In the genomic region with DNA sequence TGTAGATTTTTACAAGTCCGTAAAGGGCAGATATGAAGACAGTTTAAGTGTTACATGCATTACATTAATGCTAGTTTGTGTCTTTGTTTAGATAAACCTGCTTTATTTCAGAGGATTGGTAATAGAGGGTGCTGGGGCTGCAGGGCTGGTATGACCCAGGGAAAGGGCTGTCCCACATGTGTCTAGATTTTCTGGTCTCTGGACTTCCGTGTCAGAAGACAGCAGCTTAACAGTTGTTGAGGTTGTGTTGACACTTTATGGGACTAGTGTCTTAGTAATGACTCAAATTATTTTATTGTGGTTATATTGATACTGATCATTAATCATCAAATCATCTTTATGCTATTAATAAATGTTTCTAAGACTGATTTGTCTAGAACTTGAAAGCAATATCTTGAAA, we compare ENCODE assay signal across 20 cellular contexts. TPM values are rescaled to one million over a fixed set of nuclear protein-coding genes. Genes with fewer than 3 reads are reported as not detected.
DNase-seq lines count a peak whose midpoint lies in the region; ATAC-seq, FAIRE-seq and TF ChIP-seq lines count a peak whose summit lies in the region.
"Had no signal": no experiment of that assay in that cellular context is flagged by ENCODE, and none has a peak within 500 bp of the region (broad histone marks: within the 10 kb centered on the region; RNA-seq: fewer than 3 reads in every experiment).

No MANE protein-coding gene starts in this region.

- H3K4me3 Mint-ChIP-seq in stimulated activated memory B cell treated with anti-CD40 and anti-IgM and Interleukin-4, amounts not matched to agents 10 μg/mL and 1 μg/mL and 100 μg/mL, for 72 hours, result no peak overlapping the region

- H3K4me2 ChIP-seq in DOHH2 (ENCODE audit: low read length), result peak overlapping the region; percentile 79

- H3K27me3 ChIP-seq in DOHH2 (ENCODE audit: control insufficient read depth, low read length), result no peaks in the 10 kb centered on the region
- H3K27me3 ChIP-seq: SJCRH30 had no signal

- H3K9me2 ChIP-seq in DOHH2 (replicated peaks; ENCODE audit: control insufficient read depth, low read length), result no peaks in the 10 kb centered on the region

- DNase-seq in GM12891 (ENCODE audit: insufficient read length, low spot score), result no peak
- no peak for DNase-seq in NOMO-1 treated with dmso at 0.1 percent for 144 hours (lab: John Stamatoyannopoulos, UW; ENCODE audit: unreplicated experiment)
- DNase-seq in DMS153 (lab: John Stamatoyannopoulos, UW), result no peak
- no peak for DNase-seq in NCI-H345 treated with DMSO at 0.1 percent for 48 hours (lab: John Stamatoyannopoulos, UW; ENCODE audit: unreplicated experiment)
- DNase-seq: ACHN, COR-L47, DMS 273 treated with DMSO at 0.1 percent for 48 hours, MV-4-11, NCI-H187, NCI-H2107, NCI-H2227 treated with DMSO at 0.1 percent for 48 hours, NCI-H524, SJCRH30 had no signal

- H3K4me1 ChIP-seq in DOHH2 (ENCODE audit: control insufficient read depth, low read length), result peaks cover 100% of the 10 kb centered on the region
- H3K4me1 ChIP-seq: SJCRH30 had no signal

- no peak for ATAC-seq in stimulated activated memory B cell treated with anti-CD40 and anti-IgM and Interleukin-4, amounts not matched to agents 10 μg/mL and 1 μg/mL and 100 μg/mL, for 72 hours
- ATAC-seq: K562, Panc1 had no signal

- H3K79me2 ChIP-seq in DOHH2 (ENCODE audit: control insufficient read depth, low read length), result peaks cover 95% of the 10 kb centered on the region

- peak overlapping the region; percentile 34 for H3K4me3 ChIP-seq in DOHH2 (ENCODE audit: low read length)
- H3K4me3 ChIP-seq: K562, SJCRH30 had no signal

- peaks cover 42% of the 10 kb centered on the region for H3F3A ChIP-seq in DOHH2 (ENCODE audit: control insufficient read depth, insufficient read depth)

- TF ChIP-seq CTCF in DOHH2 (IDR thresholded peaks at IDR 0.05; ENCODE audit: low read depth, low read length, poor library complexity, severe bottlenecking), result no peak

- peak overlapping the region; percentile 99 for H3K27ac ChIP-seq in DOHH2 (ENCODE audit: low read depth, low read length)
- H3K27ac ChIP-seq: SJCRH30 had no signal

- FAIRE-seq in GM12891 (lab: Jason Lieb, UNC), result peak; percentile 87
- FAIRE-seq in islet of Langerhans (lab: Jason Lieb, UNC), result peak; percentile 13
- FAIRE-seq: GM12892, H1, K562 had no signal

- no peaks in the 10 kb centered on the region for H3K9me3 Mint-ChIP-seq in stimulated activated memory B cell treated with anti-CD40 and anti-IgM and Interleukin-4, amounts not matched to agents 10 μg/mL and 1 μg/mL and 100 μg/mL, for 72 hours

- H3K36me3 Mint-ChIP-seq in stimulated activated memory B cell treated with anti-CD40 and anti-IgM and Interleukin-4, amounts not matched to agents 10 μg/mL and 1 μg/mL and 100 μg/mL, for 72 hours, result peaks cover 31% of the 10 kb centered on the region

- H3K4me1 Mint-ChIP-seq in stimulated activated memory B cell treated with anti-CD40 and anti-IgM and Interleukin-4, amounts not matched to agents 10 μg/mL and 1 μg/mL and 100 μg/mL, for 72 hours, result peaks cover 90% of the 10 kb centered on the region

- no peak for TF ChIP-seq POLR2A in GM12891 (IDR thresholded peaks at IDR 0.05; ENCODE audit: low read depth, low read length)

- no peaks in the 10 kb centered on the region for H3K27me3 Mint-ChIP-seq in stimulated activated memory B cell treated with anti-CD40 and anti-IgM and Interleukin-4, amounts not matched to agents 10 μg/mL and 1 μg/mL and 100 μg/mL, for 72 hours

- peaks cover 59% of the 10 kb centered on the region for H3K36me3 ChIP-seq in DOHH2 (ENCODE audit: control insufficient read depth, low read length)
- H3K36me3 ChIP-seq: SJCRH30 had no signal

- H3K27ac Mint-ChIP-seq in stimulated activated memory B cell treated with anti-CD40 and anti-IgM and Interleukin-4, amounts not matched to agents 10 μg/mL and 1 μg/mL and 100 μg/mL, for 72 hours, result peak overlapping the region; percentile 93

- peaks cover 5% of the 10 kb centered on the region; the same call in 1 of the 2 replicates for H3K9me3 ChIP-seq in DOHH2 (ENCODE audit: control insufficient read depth, insufficient read depth, low read length)
- H3K9me3 ChIP-seq: SJCRH30 had no signal

- no peaks in the 10 kb centered on the region for H4K20me1 ChIP-seq in DOHH2 (ENCODE audit: control insufficient read depth, insufficient read depth, low read depth, low read length)

TF ChIP-seq in GM12891, 5 proteins besides CTCF, POLR2A, EP300 and RAD21:
- TF ChIP-seq POLR2AphosphoS5 (IDR thresholded peaks at IDR 0.05; ENCODE audit: low read depth, low read length), result no peak
- TF ChIP-seq POU2F2 (IDR thresholded peaks at IDR 0.05; ENCODE audit: low read depth, low read length), result no peak
- TF ChIP-seq SPI1 (IDR thresholded peaks at IDR 0.05; ENCODE audit: low read depth, low read length), result no peak
- TF ChIP-seq TAF1 (IDR thresholded peaks at IDR 0.05; ENCODE audit: low read depth, low read length), result no peak
- TF ChIP-seq PAX5 (IDR thresholded peaks at IDR 0.05; ENCODE audit: insufficient read depth, low read length, severe bottlenecking), result no peak

RNA-seq across cellular contexts. Expression of a gene that starts 10.1 kb away (rescaled TPM):
- 21.1 TPM for polyA plus RNA-seq in GM12891 (2012; ENCODE audit: low read depth, missing spikeins)
